8 cellular contexts compared by ENCODE assay signal in genomic region chr12:74537707-74538385, GRCh38. TPM values are rescaled to one million over a fixed set of nuclear protein-coding genes. Genes with fewer than 3 reads are reported as not detected.
DNase-seq lines count a peak whose midpoint lies in the region; ATAC-seq and TF ChIP-seq lines count a peak whose summit lies in the region.

ATXN7L3B (plus strand) TSS chr12:74537835; CDS start chr12:74538113, 278 bp downstream.

- TF ChIP-seq POLR2A in spleen (IDR thresholded peaks at IDR 0.05) = peak in 1 of 3 donors; percentile 77

- ATAC-seq in GM18907 (IDR thresholded peaks at IDR 0.05; ENCODE audit: unreplicated experiment) (peak; percentile 97), HG03159 (IDR thresholded peaks at IDR 0.05; ENCODE audit: unreplicated experiment) (peak; percentile 97), WTC11 (peak; percentile 95)

- peaks cover 10% of the 10 kb centered on the region; the same call in 1 of the 2 replicates for H3K36me3 Mint-ChIP-seq in WTC11
- peaks cover 0 to 6% (median 6%) of the 10 kb centered on the region in 3 donors for H3K36me3 Mint-ChIP-seq in immature natural killer cell

- H3K27ac Mint-ChIP-seq in WTC11 (peak within 1 kb of the TSS; percentile 99), immature natural killer cell (peak within 1 kb of the TSS; percentile 86 to 99 (median 98))

- H3K9me3 ChIP-seq in AG04450 (ENCODE audit: control insufficient read depth, insufficient read depth, low read length) = peaks cover 2% of the 10 kb centered on the region; the same call in 1 of the 2 replicates
- H3K9me3 ChIP-seq in spleen = no peaks in the 10 kb centered on the region

- H3K4me1 Mint-ChIP-seq in WTC11 (peaks cover 50% of the 10 kb centered on the region), immature natural killer cell (peaks cover 56 to 60% of the 10 kb centered on the region in 2 donors)

- intact Hi-C loops in spleen (cut with DNase I; ENCODE audit: low total_unique reads) = no loop called here

- H3K4me3 ChIP-seq in AG04450 (ENCODE audit: low read depth, low read length) (peak within 1 kb of the TSS; percentile 74), cardiac fibroblast (replicated peaks in 1 of 2; ENCODE audit: low read depth in 2 of 2, low read length in 2 of 2) (peak within 1 kb of the TSS; percentile 74 to 84), spleen (peak within 1 kb of the TSS; percentile 57 to 88 (median 66))

- POLR2A ChIA-PET in AG04450 (lab: Yijun Ruan, JAX) (no interaction called here), WTC11 (lab: Charles Lee) (interaction anchor here (1.0 to 1.3 kb wide), 2 partner anchors 10 to 29 kb away, joined by 3 to 8 read pairs; no protein-coding TSS in a partner anchor)

- TF ChIP-seq CTCF in AG04450 (IDR thresholded peaks at IDR 0.05; ENCODE audit: low read depth, low read length) (no peak), WTC11 (IDR thresholded peaks at IDR 0.05) (no peak), cardiac fibroblast (IDR thresholded peaks at IDR 0.05; ENCODE audit: low read depth, low read length) (no peak), spleen (IDR thresholded peaks at IDR 0.05 in 8 of 11, conservative IDR thresholded peaks at IDR 0.05 in 3 of 11) (no peak)

- H3K27me3 ChIP-seq in AG04450 (ENCODE audit: control insufficient read depth, insufficient read depth, low read length) (no peaks in the 10 kb centered on the region), spleen (replicated peaks in 1 of 7) (no peaks in the 10 kb centered on the region)

- H3K27me3 Mint-ChIP-seq in WTC11 (ENCODE audit: low read depth) (no peaks in the 10 kb centered on the region), immature natural killer cell (ENCODE audit: low read depth in 3 of 3) (peaks cover 10 to 16% (median 14%) of the 10 kb centered on the region in 3 donors)

- CTCF ChIA-PET in AG04450 (lab: Charles Lee) = no interaction called here
- CTCF ChIA-PET in WTC11 (lab: Charles Lee) = interaction anchor here (1.3 kb wide), 1 partner anchor 221 kb away, joined by 6 read pairs; no protein-coding TSS in a partner anchor

- H3K36me3 ChIP-seq in spleen = peaks cover 0 to 35% (median 2%) of the 10 kb centered on the region in 6 donors

- peaks cover 22 to 53% (median 47%) of the 10 kb centered on the region in 6 donors for H3K4me1 ChIP-seq in spleen

- peak within 1 kb of the TSS; percentile 97 for H3K4me3 Mint-ChIP-seq in WTC11
- peak within 1 kb of the TSS; percentile 86 to 97 (median 96) for H3K4me3 Mint-ChIP-seq in immature natural killer cell

- peak; percentile 88 for DNase-seq in AG04450 (ENCODE audit: low read depth, low spot score)
- DNase-seq in NCI-H2227 treated with DMSO at 0.1 percent for 48 hours (lab: John Stamatoyannopoulos, UW) = peak; percentile 93
- DNase-seq in WTC11 (ENCODE audit: low spot score) = peak; percentile 93
- peak; percentile 96 to 97 for DNase-seq in cardiac fibroblast (ENCODE audit: low read depth in 2 of 2)
- DNase-seq in immature natural killer cell = peak; percentile 94 to 96 (median 96)
- peak; percentile 98 for DNase-seq in spleen

- WGBS in spleen, 5 donors = 0 to 1% (median 0%) methylated on average over 32 to 49 of the region's 49 CpGs

- H3K9me3 Mint-ChIP-seq in WTC11 (no peaks in the 10 kb centered on the region), immature natural killer cell (no peaks in the 10 kb centered on the region)

- H3K27ac ChIP-seq in AG04450 (ENCODE audit: low read depth, low read length) (peak within 1 kb of the TSS; percentile 95), spleen (peak within 1 kb of the TSS; percentile 76 to 96 (median 94))

TF ChIP-seq in WTC11, 78 proteins besides CTCF, POLR2A, EP300 and RAD21 (continues in another document):
- TF ChIP-seq TEAD4 (CRISPR knock-in tag; IDR thresholded peaks at IDR 0.05) (0 out of 2 replicates have a peak, but pooled peaks have one; percentile 9), ETV6 (CRISPR knock-in tag; IDR thresholded peaks at IDR 0.05) (0 out of 2 replicates have a peak, but pooled peaks have one; percentile 37), SP1 (CRISPR knock-in tag; conservative IDR thresholded peaks at IDR 0.05) (0 out of 2 replicates have a peak, but pooled peaks have one; percentile 52), HMGXB4 (CRISPR knock-in tag; IDR thresholded peaks at IDR 0.05) (peak; percentile 32; the same call in 1 of the 2 replicates), SMAD4 (CRISPR knock-in tag; IDR thresholded peaks at IDR 0.05) (0 out of 2 replicates have a peak, but pooled peaks have one; percentile 35), JAZF1 (CRISPR knock-in tag; IDR thresholded peaks at IDR 0.05) (no peak), CREB1 (CRISPR knock-in tag; IDR thresholded peaks at IDR 0.05) (no peak), CREM (CRISPR knock-in tag; IDR thresholded peaks at IDR 0.05) (no peak), ZBTB43 (CRISPR knock-in tag; IDR thresholded peaks at IDR 0.05) (0 out of 2 replicates have a peak, but pooled peaks have one; percentile 45), MAX (CRISPR knock-in tag; IDR thresholded peaks at IDR 0.05) (peak; percentile 37; the same call in 1 of the 2 replicates), USF1 (CRISPR knock-in tag; IDR thresholded peaks at IDR 0.05) (peak; percentile 40; the same call in 1 of the 2 replicates), USF2 (CRISPR knock-in tag; IDR thresholded peaks at IDR 0.05) (no peak)

RNA-seq across cellular contexts. Expression of gene ATXN7L3B, which starts in this region (rescaled TPM):
- polyA plus RNA-seq in AG04450 (2011; rRNA removed) (31.3 and 37.3 TPM in 2 replicates), immature natural killer cell (10 to 100 TPM; 23.4 to 29.7 (median 27.1) TPM), spleen (10 to 100 TPM; 10.0 to 16.9 (median 15.5) TPM)
- 30.2 and 37.6 TPM in 2 replicates for polyA minus RNA-seq in AG04450 (2011; rRNA and poly(A)+ RNA removed)
- total RNA-seq in WTC11 (2021) (35.7 to 36.3 TPM (median 35.8 TPM) in 3 replicates), spleen (10 to 100 TPM; 24.7 to 33.7 (median 26.1) TPM)

Comparison
In these comparisons a context has a peak if more than half of its experiments do, and no peak if none do; other contexts are left out.
1. Peak in every context shown above with its lines: DNase-seq, ATAC-seq, H3K4me3 ChIP-seq and H3K27ac ChIP-seq.